In genomic region chrX:139207655-139208054, GRCh38 we compare ENCODE assay signal across 35 cellular contexts.
"Had no signal": no experiment of that assay in that cellular context is flagged by ENCODE, and none has a peak within 500 bp of the region (broad histone marks: within the 10 kb centered on the region; RNA-seq: fewer than 3 reads in every experiment).

No MANE protein-coding gene starts in this region.

- H3K9me3 ChIP-seq: MG63 had no signal

- H3K36me3 ChIP-seq: MG63 had no signal

- H3K4me3 ChIP-seq: MG63 had no signal

- H3K27me3 ChIP-seq: MG63 had no signal

- DNase-seq: Kasumi-1, MG63, MM.1S, MV-4-11, NCI-H1048, NCI-H1092, NCI-H1092 treated with DMSO at 0.1 percent for 48 hours, NCI-H1105, NCI-H1105 treated with DMSO at 0.1 percent for 48 hours, NCI-H1417, NCI-H1417 treated with DMSO at 0.1 percent for 48 hours, NCI-H1436, NCI-H1436 treated with DMSO at 0.1 percent for 48 hours, NCI-H146, NCI-H1694, NCI-H1694 treated with DMSO at 0.1 percent for 48 hours, NCI-H187, NCI-H187 treated with DMSO at 0.1 percent for 48 hours, NCI-H1930, NCI-H2029, NCI-H2029 treated with DMSO at 0.1 percent for 48 hours, NCI-H2081, NCI-H2081 treated with DMSO at 0.1 percent for 48 hours, NCI-H2107, NCI-H2171, NCI-H2171 treated with DMSO at 0.1 percent for 48 hours, NCI-H2227 treated with DMSO at 0.1 percent for 48 hours, NCI-H226, NCI-H345, NCI-H446, NCI-H446 treated with DMSO at 0.1 percent for 48 hours, NCI-H510A, NCI-H510A treated with DMSO at 0.1 percent for 48 hours, NCI-H524, NCI-H524 treated with DMSO at 0.1 percent for 48 hours had no signal
